Comparison of ENCODE assay signal across 1 cellular context in the genomic region with DNA sequence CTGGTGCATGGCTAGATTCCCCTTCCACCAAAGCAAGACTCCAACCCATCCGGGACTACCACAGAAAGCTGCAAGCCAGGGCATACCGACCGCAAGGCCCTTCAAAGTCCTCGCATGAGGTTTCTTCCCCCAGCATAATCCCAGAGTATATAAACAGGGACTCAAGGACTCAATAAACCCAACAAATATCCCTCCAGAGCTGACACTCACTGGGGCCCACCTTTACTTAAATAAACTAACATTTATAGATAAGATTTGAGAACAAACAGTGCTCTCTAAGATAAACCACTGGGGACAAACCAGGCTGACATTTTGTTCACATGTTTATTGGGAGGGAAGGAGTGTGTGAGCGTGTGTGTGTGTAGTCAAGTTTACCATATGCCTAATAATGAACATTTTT.
TF ChIP-seq lines count a peak whose summit lies in the region.

No MANE protein-coding gene starts in this region.

TF ChIP-seq in HEK293, 187 proteins besides CTCF, POLR2A, EP300 and RAD21 (continued from another document and continues in another):
- TF ChIP-seq BCL11A (tag by site-specific recombination; IDR thresholded peaks at IDR 0.05; ENCODE audit: low read depth): no peak
- TF ChIP-seq, protein P1, sequence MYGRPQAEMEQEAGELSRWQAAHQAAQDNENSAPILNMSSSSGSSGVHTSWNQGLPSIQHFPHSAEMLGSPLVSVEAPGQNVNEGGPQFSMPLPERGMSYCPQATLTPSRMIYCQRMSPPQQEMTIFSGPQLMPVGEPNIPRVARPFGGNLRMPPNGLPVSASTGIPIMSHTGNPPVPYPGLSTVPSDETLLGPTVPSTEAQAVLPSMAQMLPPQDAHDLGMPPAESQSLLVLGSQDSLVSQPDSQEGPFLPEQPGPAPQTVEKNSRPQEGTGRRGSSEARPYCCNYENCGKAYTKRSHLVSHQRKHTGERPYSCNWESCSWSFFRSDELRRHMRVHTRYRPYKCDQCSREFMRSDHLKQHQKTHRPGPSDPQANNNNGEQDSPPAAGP (tag by site-specific recombination; IDR thresholded peaks at IDR 0.05): peak; percentile 66
- TF ChIP-seq ZNF621 (tag by site-specific recombination; IDR thresholded peaks at IDR 0.05): no peak
- TF ChIP-seq AEBP2 (tag by site-specific recombination; IDR thresholded peaks at IDR 0.05; ENCODE audit: borderline replicate concordance): 0 out of 2 replicates have a peak, but pooled peaks have one; percentile 11
- peak; percentile 64; the same call in 1 of the 2 replicates for TF ChIP-seq ZNF610 (tag by site-specific recombination; IDR thresholded peaks at IDR 0.05; ENCODE audit: borderline replicate concordance)
- TF ChIP-seq MEIS1 (CRISPR knock-in tag; IDR thresholded peaks at IDR 0.05; ENCODE audit: borderline replicate concordance): no peak
- TF ChIP-seq ZNF548 (tag by site-specific recombination; IDR thresholded peaks at IDR 0.05): no peak
- no peak for TF ChIP-seq ZNF776 (tag by site-specific recombination; IDR thresholded peaks at IDR 0.05; ENCODE audit: borderline replicate concordance)
- TF ChIP-seq ZNF571 (tag by site-specific recombination; IDR thresholded peaks at IDR 0.05): no peak
- no peak for TF ChIP-seq ZNF221 (tag by site-specific recombination; IDR thresholded peaks at IDR 0.05; ENCODE audit: borderline replicate concordance)
- TF ChIP-seq, protein P2, sequence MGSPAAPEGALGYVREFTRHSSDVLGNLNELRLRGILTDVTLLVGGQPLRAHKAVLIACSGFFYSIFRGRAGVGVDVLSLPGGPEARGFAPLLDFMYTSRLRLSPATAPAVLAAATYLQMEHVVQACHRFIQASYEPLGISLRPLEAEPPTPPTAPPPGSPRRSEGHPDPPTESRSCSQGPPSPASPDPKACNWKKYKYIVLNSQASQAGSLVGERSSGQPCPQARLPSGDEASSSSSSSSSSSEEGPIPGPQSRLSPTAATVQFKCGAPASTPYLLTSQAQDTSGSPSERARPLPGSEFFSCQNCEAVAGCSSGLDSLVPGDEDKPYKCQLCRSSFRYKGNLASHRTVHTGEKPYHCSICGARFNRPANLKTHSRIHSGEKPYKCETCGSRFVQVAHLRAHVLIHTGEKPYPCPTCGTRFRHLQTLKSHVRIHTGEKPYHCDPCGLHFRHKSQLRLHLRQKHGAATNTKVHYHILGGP (tag by site-specific recombination; IDR thresholded peaks at IDR 0.05): peak; percentile 76
- no peak for TF ChIP-seq ZNF155 (tag by site-specific recombination; IDR thresholded peaks at IDR 0.05)
- 0 out of 2 replicates have a peak, but pooled peaks have one; percentile 6 for TF ChIP-seq ZNF426 (tag by site-specific recombination; IDR thresholded peaks at IDR 0.05)
- no peak for TF ChIP-seq ZNF266 (tag by site-specific recombination; IDR thresholded peaks at IDR 0.05; ENCODE audit: low read depth)
- no peak for TF ChIP-seq ZNF654 (tag by site-specific recombination; IDR thresholded peaks at IDR 0.05; ENCODE audit: low read depth)
- TF ChIP-seq ZNF76 (tag by site-specific recombination; IDR thresholded peaks at IDR 0.05; ENCODE audit: borderline replicate concordance, low read depth): no peak
- TF ChIP-seq ZSCAN16 (tag by site-specific recombination; IDR thresholded peaks at IDR 0.05): no peak
- TF ChIP-seq ZNF791 (tag by site-specific recombination; IDR thresholded peaks at IDR 0.05): no peak
- no peak for TF ChIP-seq ZNF350 (tag by site-specific recombination; IDR thresholded peaks at IDR 0.05)
- no peak for TF ChIP-seq ZNF701 (tag by site-specific recombination; IDR thresholded peaks at IDR 0.05)
- no peak; the same call in 1 of the 2 replicates for TF ChIP-seq ZBTB20 (tag by site-specific recombination; IDR thresholded peaks at IDR 0.05)
- TF ChIP-seq ZNF670 (tag by site-specific recombination; IDR thresholded peaks at IDR 0.05; ENCODE audit: low read depth): no peak
- TF ChIP-seq ZNF366 (tag by site-specific recombination; conservative IDR thresholded peaks at IDR 0.05): no peak
- no peak for TF ChIP-seq ZNF26 (tag by site-specific recombination; IDR thresholded peaks at IDR 0.05)
- TF ChIP-seq ZNF843 (tag by site-specific recombination; IDR thresholded peaks at IDR 0.05): peak; percentile 95
- no peak for TF ChIP-seq PATZ1 (tag by site-specific recombination; IDR thresholded peaks at IDR 0.05)
- no peak for TF ChIP-seq ZEB2 (tag by site-specific recombination; IDR thresholded peaks at IDR 0.05)
- TF ChIP-seq ZNF624 (tag by site-specific recombination; IDR thresholded peaks at IDR 0.05): no peak
- no peak for TF ChIP-seq YY2 (tag by site-specific recombination; IDR thresholded peaks at IDR 0.05)
- no peak for TF ChIP-seq ZNF10 (tag by site-specific recombination; IDR thresholded peaks at IDR 0.05)
- TF ChIP-seq ZBTB8A (tag by site-specific recombination; IDR thresholded peaks at IDR 0.05): 0 out of 2 replicates have a peak, but pooled peaks have one; percentile 48
- TF ChIP-seq PRDM2 (tag by site-specific recombination; IDR thresholded peaks at IDR 0.05; ENCODE audit: borderline replicate concordance): no peak
- TF ChIP-seq ZNF114 (tag by site-specific recombination; IDR thresholded peaks at IDR 0.05): no peak
- TF ChIP-seq ZNF112 (tag by site-specific recombination; IDR thresholded peaks at IDR 0.05): no peak
- no peak for TF ChIP-seq ZNF585B (tag by site-specific recombination; IDR thresholded peaks at IDR 0.05)
- TF ChIP-seq PRDM10 (tag by site-specific recombination; IDR thresholded peaks at IDR 0.05): no peak
- TF ChIP-seq MYNN (tag by site-specific recombination; IDR thresholded peaks at IDR 0.05; ENCODE audit: borderline replicate concordance): no peak
- TF ChIP-seq ZNF37A (tag by site-specific recombination; IDR thresholded peaks at IDR 0.05): no peak
- TF ChIP-seq ZFP69B (tag by site-specific recombination; IDR thresholded peaks at IDR 0.05): peak; percentile 93
- no peak for TF ChIP-seq ZNF623 (tag by site-specific recombination; IDR thresholded peaks at IDR 0.05)
- peak; percentile 94 for TF ChIP-seq ZNF561 (tag by site-specific recombination; IDR thresholded peaks at IDR 0.05; ENCODE audit: borderline replicate concordance)
- TF ChIP-seq, protein P3, sequence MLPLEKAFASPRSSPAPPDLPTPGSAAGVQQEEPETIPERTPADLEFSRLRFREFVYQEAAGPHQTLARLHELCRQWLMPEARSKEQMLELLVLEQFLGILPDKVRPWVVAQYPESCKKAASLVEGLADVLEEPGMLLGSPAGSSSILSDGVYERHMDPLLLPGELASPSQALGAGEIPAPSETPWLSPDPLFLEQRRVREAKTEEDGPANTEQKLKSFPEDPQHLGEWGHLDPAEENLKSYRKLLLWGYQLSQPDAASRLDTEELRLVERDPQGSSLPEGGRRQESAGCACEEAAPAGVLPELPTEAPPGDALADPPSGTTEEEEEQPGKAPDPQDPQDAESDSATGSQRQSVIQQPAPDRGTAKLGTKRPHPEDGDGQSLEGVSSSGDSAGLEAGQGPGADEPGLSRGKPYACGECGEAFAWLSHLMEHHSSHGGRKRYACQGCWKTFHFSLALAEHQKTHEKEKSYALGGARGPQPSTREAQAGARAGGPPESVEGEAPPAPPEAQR (tag by site-specific recombination; IDR thresholded peaks at IDR 0.05): no peak
- TF ChIP-seq RBAK (tag by site-specific recombination; IDR thresholded peaks at IDR 0.05): no peak
- TF ChIP-seq ZNF404 (tag by site-specific recombination; IDR thresholded peaks at IDR 0.05): no peak
- TF ChIP-seq ZNF211 (tag by site-specific recombination; IDR thresholded peaks at IDR 0.05; ENCODE audit: low read depth): no peak
